14 cellular contexts compared by ENCODE assay signal in genomic region chr20:2795451-2795850, GRCh38.
"Had no signal": no experiment of that assay in that cellular context is flagged by ENCODE, and none has a peak within 500 bp of the region (broad histone marks: within the 10 kb centered on the region; RNA-seq: fewer than 3 reads in every experiment).

No MANE protein-coding gene starts in this region.

- DNase-seq: activated CD4-positive, alpha-beta T cell treated with anti-CD3 and anti-CD28 coated beads, Interleukin-2, amount 50 U/mL, for 1 hour; activated CD4-positive, CD25-positive, alpha-beta regulatory T cell treated with anti-CD3 and anti-CD28 coated beads, Interleukin-2, amount 50 U/mL, for 72 hours; activated CD8-positive, alpha-beta memory T cell treated with anti-CD3 and anti-CD28 coated beads, Interleukin-2, amount 50 U/mL, for 4 hours; activated effector memory CD4-positive, alpha-beta T cell treated with anti-CD3 and anti-CD28 coated beads, Interleukin-2, amount 50 U/mL, for 16 hours; activated T-cell treated with anti-CD3 and anti-CD28 coated beads, Interleukin-2, amount 50 U/mL, for 48 hours; effector CD8-positive, alpha-beta T cell; heart left ventricle; immature natural killer cell; left ventricle myocardium superior; nephron progenitor cell; stimulated activated CD4-positive, alpha-beta T cell treated with anti-CD3 and anti-CD28 coated beads, Interleukin-2, amount 100 ng/mL, for 48 hours; T-helper 1 cell; T-helper 9 cell had no signal

- ATAC-seq: gastroesophageal sphincter, heart left ventricle, left ventricle myocardium superior had no signal
